Comparison of ENCODE assay signal across 27 cellular contexts in genomic region chr11:121968638-121969037, GRCh38.
DNase-seq lines count a peak whose midpoint lies in the region; ATAC-seq, FAIRE-seq and TF ChIP-seq lines count a peak whose summit lies in the region.
"Had no signal": no experiment of that assay in that cellular context is flagged by ENCODE, and none has a peak within 500 bp of the region (broad histone marks: within the 10 kb centered on the region; RNA-seq: fewer than 3 reads in every experiment).

No MANE protein-coding gene starts in this region.

- H3K27ac ChIP-seq in GM23338 (ENCODE audit: low read depth) = no peak overlapping the region
- H3K27ac ChIP-seq in H1 (ENCODE audit: low read depth, low read length) = no peak overlapping the region
- no peak overlapping the region for H3K27ac ChIP-seq in neural progenitor cell
- H3K27ac ChIP-seq in body of pancreas = no peak overlapping the region
- no peak overlapping the region for H3K27ac ChIP-seq in endodermal cell (ENCODE audit: low read depth, low read length)
- H3K27ac ChIP-seq: A549, SJSA1 had no signal

- WGBS in H1 (ENCODE audit: extremely low coverage in 1 of 2, insufficient coverage in 1 of 2, insufficient read length in 1 of 2, insufficient replicate concordance in 2 of 2, low coverage in 1 of 2, low lambda C conversion rate in 2 of 2, missing lambda C conversion rate in 1 of 2), 2 experiments = 88% methylated on average over 2 of the region's 2 CpGs; no CpG with 5 or more reads in 1 of the 2 experiments
- WGBS in body of pancreas, 2 donors = 75 to 84% methylated on average over 2 of the region's 2 CpGs
- 88 to 100% methylated on average over 1 to 2 of the region's 2 CpGs for WGBS in endodermal cell (ENCODE audit: insufficient coverage in 1 of 2, insufficient read length in 1 of 2), 2 experiments

- H2BK120ac ChIP-seq in H1 (replicated peaks; ENCODE audit: low read depth, low read length) = no peak overlapping the region

- H3K79me2 ChIP-seq in GM23338 (replicated peaks; ENCODE audit: insufficient read depth) (no peaks in the 10 kb centered on the region), H1 (ENCODE audit: control insufficient read depth in 1 of 2, insufficient read depth in 2 of 2, low read length in 2 of 2) (no peaks in the 10 kb centered on the region; a peak in 1 of 4 replicates), neural progenitor cell (ENCODE audit: low read depth) (no peaks in the 10 kb centered on the region)

- no peaks in the 10 kb centered on the region for H4K20me1 ChIP-seq in GM23338 (replicated peaks; ENCODE audit: insufficient read depth)
- H4K20me1 ChIP-seq in H1 (replicated peaks in 1 of 2; ENCODE audit: control insufficient read depth in 1 of 2, insufficient read depth in 2 of 2, low read length in 2 of 2) = no peaks in the 10 kb centered on the region
- no peaks in the 10 kb centered on the region for H4K20me1 ChIP-seq in neural progenitor cell (ENCODE audit: low read depth)

- peaks cover 9% of the 10 kb centered on the region; the same call in 1 of the 2 replicates for H3K9me2 ChIP-seq in GM23338 (ENCODE audit: insufficient read depth)

- no peaks in the 10 kb centered on the region for H3K23me2 ChIP-seq in H1 (ENCODE audit: low read depth, low read length)

- H3K27me3 ChIP-seq in GM23338 (ENCODE audit: insufficient read depth) (no peaks in the 10 kb centered on the region), H1 (replicated peaks in 1 of 4; ENCODE audit: control insufficient read depth in 3 of 4, extremely low read depth in 1 of 4, insufficient read depth in 3 of 4, low read length in 3 of 4) (no peaks in the 10 kb centered on the region), neural progenitor cell (no peaks in the 10 kb centered on the region), body of pancreas (no peaks in the 10 kb centered on the region), endodermal cell (ENCODE audit: control insufficient read depth, insufficient read depth, low read length, poor library complexity, severe bottlenecking) (no peaks in the 10 kb centered on the region)
- H3K27me3 ChIP-seq: SJSA1 had no signal

- no peaks in the 10 kb centered on the region for H3K79me1 ChIP-seq in H1 (ENCODE audit: low read depth, low read length)

- no peak overlapping the region for H3K14ac ChIP-seq in H1 (ENCODE audit: insufficient read length)

- no peak overlapping the region for H3K4ac ChIP-seq in H1 (replicated peaks; ENCODE audit: insufficient read length, low read depth, low read length)

- H3K36me3 ChIP-seq in GM23338 (ENCODE audit: insufficient read depth) (no peaks in the 10 kb centered on the region), H1 (ENCODE audit: control insufficient read depth in 2 of 4, insufficient read depth in 4 of 4, low read length in 3 of 4) (no peaks in the 10 kb centered on the region), neural progenitor cell (no peaks in the 10 kb centered on the region), body of pancreas (replicated peaks in 1 of 2; ENCODE audit: insufficient read depth in 1 of 2, low read depth in 2 of 2) (no peaks in the 10 kb centered on the region), endodermal cell (ENCODE audit: control insufficient read depth, insufficient read depth, low read length) (no peaks in the 10 kb centered on the region)
- H3K36me3 ChIP-seq: SJSA1 had no signal

- H3K4me3 ChIP-seq in GM23338 = no peak overlapping the region
- H3K4me3 ChIP-seq in H1 (ENCODE audit: extremely low read depth in 1 of 4, insufficient read depth in 2 of 4, low read depth in 3 of 4, low read length in 4 of 4) = no peak overlapping the region
- H3K4me3 ChIP-seq in neural progenitor cell = no peak overlapping the region
- no peak overlapping the region for H3K4me3 ChIP-seq in body of pancreas
- H3K4me3 ChIP-seq in endodermal cell (ENCODE audit: low read length) = no peak overlapping the region
- H3K4me3 ChIP-seq: A549, SJSA1 had no signal

- H4K91ac ChIP-seq in H1 (replicated peaks; ENCODE audit: insufficient read length, low read length) = no peak overlapping the region

- POLR2A ChIA-PET in H1 (lab: Charles Lee; ENCODE audit: partially characterized antibody) = no interaction called here
- POLR2A ChIA-PET in naive thymus-derived CD8-positive, alpha-beta T cell (lab: Charles Lee) = no interaction called here

- H3K56ac ChIP-seq in H1 (replicated peaks; ENCODE audit: insufficient read length, low read depth, low read length) = no peak overlapping the region

- H2BK5ac ChIP-seq in H1 (ENCODE audit: low read depth, low read length) = no peak overlapping the region

- no peak for TF ChIP-seq EP300 in H1 (IDR thresholded peaks at IDR 0.05; ENCODE audit: borderline replicate concordance in 1 of 2, low read depth in 2 of 2, low read length in 2 of 2)

- no peak overlapping the region for H3K23ac ChIP-seq in H1 (ENCODE audit: insufficient read length)

- FAIRE-seq in H1 (lab: Jason Lieb, UNC) = no peak
- FAIRE-seq: A549, GM12892, GM19239 had no signal

- H3K9me3 ChIP-seq in H1 (ENCODE audit: insufficient read depth in 2 of 2, low read depth in 1 of 2, low read length in 1 of 2) (no peaks in the 10 kb centered on the region; a peak in 1 of 4 replicates), neural progenitor cell (ENCODE audit: low read depth) (no peaks in the 10 kb centered on the region), body of pancreas (no peaks in the 10 kb centered on the region), endodermal cell (ENCODE audit: control insufficient read depth, low read length) (peaks cover 7% of the 10 kb centered on the region)
- H3K9me3 ChIP-seq: A549, Caco-2, SJSA1 had no signal

- TF ChIP-seq CTCF in GM23338 (conservative IDR thresholded peaks at IDR 0.05; ENCODE audit: low read depth in 2 of 2) (no peak), H1 (IDR thresholded peaks at IDR 0.05; ENCODE audit: control extremely low read depth in 1 of 3, insufficient read depth in 1 of 3, low read depth in 1 of 3, low read length in 3 of 3) (no peak), neural progenitor cell (IDR thresholded peaks at IDR 0.05) (no peak), body of pancreas (IDR thresholded peaks at IDR 0.05) (no peak), endodermal cell (conservative IDR thresholded peaks at IDR 0.05) (no peak)

- intact Hi-C loops in body of pancreas (cut with DNase I) = no loop called here

- H3K4me3 Mint-ChIP-seq in GM23338 = no peak overlapping the region
- H3K4me3 Mint-ChIP-seq in neural progenitor cell = no peak overlapping the region
- H3K4me3 Mint-ChIP-seq in naive thymus-derived CD8-positive, alpha-beta T cell = no peak overlapping the region
- no peak overlapping the region for H3K4me3 Mint-ChIP-seq in endodermal cell
- H3K4me3 Mint-ChIP-seq: CD8-positive, alpha-beta T cell; IgD-negative memory B cell had no signal

- no peak overlapping the region for H4K8ac ChIP-seq in H1 (ENCODE audit: extremely low read depth, insufficient read depth, low read length)

- ATAC-seq in GM23338 (no peak), body of pancreas (no peak)
- no peak for ATAC-seq in naive thymus-derived CD8-positive, alpha-beta T cell
- ATAC-seq: A549; CD8-positive, alpha-beta T cell had no signal

- no peaks in the 10 kb centered on the region for H3F3A ChIP-seq in GM23338 (replicated peaks; ENCODE audit: low read depth)
- H3F3A ChIP-seq in neural progenitor cell (ENCODE audit: low read depth) = no peaks in the 10 kb centered on the region

- H3K9ac ChIP-seq in H1 (replicated peaks in 1 of 4; ENCODE audit: extremely low read depth in 1 of 4, low read depth in 3 of 4, low read length in 3 of 4) = no peak overlapping the region
- H3K9ac ChIP-seq in neural progenitor cell = no peak overlapping the region
- H3K9ac ChIP-seq in endodermal cell (ENCODE audit: extremely low read depth, low read length, poor library complexity, severe bottlenecking) = no peak overlapping the region

- H2AK5ac ChIP-seq in H1 (ENCODE audit: low read depth, low read length) = no peak overlapping the region

- H4K5ac ChIP-seq in H1 (ENCODE audit: insufficient read length, low read depth, low read length) = no peak overlapping the region

- H3K36me3 Mint-ChIP-seq in GM23338 (ENCODE audit: low read depth) (no peaks in the 10 kb centered on the region), neural progenitor cell (no peaks in the 10 kb centered on the region), endodermal cell (ENCODE audit: low read depth) (no peaks in the 10 kb centered on the region)
- peaks cover 0 to 7% (median 0%) of the 10 kb centered on the region in 3 donors for H3K36me3 Mint-ChIP-seq in naive thymus-derived CD8-positive, alpha-beta T cell
- H3K36me3 Mint-ChIP-seq: CD8-positive, alpha-beta T cell; IgD-negative memory B cell had no signal

- H3K4me1 ChIP-seq in GM23338 (ENCODE audit: insufficient read depth) (peaks cover 8% of the 10 kb centered on the region), H1 (replicated peaks in 1 of 4; ENCODE audit: control insufficient read depth in 3 of 4, insufficient read depth in 4 of 4, low read length in 3 of 4) (peaks cover 0 to 3% (median 1%) of the 10 kb centered on the region in 4 experiments; a peak in 2 of 7 replicates), neural progenitor cell (peaks cover 14% of the 10 kb centered on the region), body of pancreas (no peaks in the 10 kb centered on the region), endodermal cell (ENCODE audit: control insufficient read depth, insufficient read depth, low read length) (no peaks in the 10 kb centered on the region)
- H3K4me1 ChIP-seq: Caco-2 had no signal

- no peak for TF ChIP-seq RAD21 in H1 (IDR thresholded peaks at IDR 0.05 in 1 of 2, conservative IDR thresholded peaks at IDR 0.05 in 1 of 2; ENCODE audit: low read depth in 2 of 2, low read length in 2 of 2)

- TF ChIP-seq POLR2A in H1 (IDR thresholded peaks at IDR 0.05; ENCODE audit: control extremely low read depth in 1 of 2, low read depth in 2 of 2, low read length in 2 of 2) (no peak), body of pancreas (IDR thresholded peaks at IDR 0.05) (no peak)

- H2BK12ac ChIP-seq in H1 (ENCODE audit: low read depth, low read length) = no peak overlapping the region

- H3K18ac ChIP-seq in H1 (ENCODE audit: extremely low read depth, low read length) = no peak overlapping the region

- DNase-seq in GM23338 (ENCODE audit: low spot score) = no peak
- DNase-seq in NCI-H1930 (lab: John Stamatoyannopoulos, UW) = peak; percentile 34 to 86
- DNase-seq in H1 (ENCODE audit: low read depth in 1 of 2, low spot score in 2 of 2) = no peak
- DNase-seq in neural progenitor cell (ENCODE audit: low spot score) = no peak
- DNase-seq in body of pancreas = no peak
- no peak for DNase-seq in DMS79 treated with DMSO at 0.1 percent for 48 hours (lab: John Stamatoyannopoulos, UW)
- no peak for DNase-seq in naive thymus-derived CD8-positive, alpha-beta T cell
- DNase-seq in endodermal cell = no peak
- DNase-seq: C1 segment of cervical spinal cord; Caco-2; CD8-positive, alpha-beta T cell; DMS79; GF-D8; H7; NCI-H1092 treated with DMSO at 0.1 percent for 48 hours; NCI-H1436; NCI-H187; NCI-H446; NCI-H524 treated with DMSO at 0.1 percent for 48 hours; NCI-H774; Right ventricle myocardium superior; RPMI8226 had no signal

- H3K27ac Mint-ChIP-seq in GM23338 (no peak overlapping the region), neural progenitor cell (no peak overlapping the region), endodermal cell (no peak overlapping the region)
- no peak overlapping the region for H3K27ac Mint-ChIP-seq in naive thymus-derived CD8-positive, alpha-beta T cell
- H3K27ac Mint-ChIP-seq: CD8-positive, alpha-beta T cell; IgD-negative memory B cell had no signal

- H2BK15ac ChIP-seq in H1 (ENCODE audit: low read length) = no peak overlapping the region

- H3K27me3 Mint-ChIP-seq in GM23338 (ENCODE audit: insufficient read depth, low read depth, poor library complexity) (no peaks in the 10 kb centered on the region), neural progenitor cell (ENCODE audit: insufficient read depth, low read depth) (no peaks in the 10 kb centered on the region), endodermal cell (ENCODE audit: insufficient read depth) (no peaks in the 10 kb centered on the region)
- peaks cover 2 to 48% (median 12%) of the 10 kb centered on the region in 5 donors for H3K27me3 Mint-ChIP-seq in naive thymus-derived CD8-positive, alpha-beta T cell

- H3K4me1 Mint-ChIP-seq in GM23338 = peaks cover 16% of the 10 kb centered on the region
- H3K4me1 Mint-ChIP-seq in neural progenitor cell = peaks cover 7% of the 10 kb centered on the region
- peaks cover 0 to 8% (median 2%) of the 10 kb centered on the region in 4 donors for H3K4me1 Mint-ChIP-seq in naive thymus-derived CD8-positive, alpha-beta T cell
- H3K4me1 Mint-ChIP-seq in endodermal cell = peaks cover 6% of the 10 kb centered on the region
- H3K4me1 Mint-ChIP-seq: IgD-negative memory B cell had no signal

- no peak overlapping the region for H3K4me2 ChIP-seq in GM23338
- no peak overlapping the region for H3K4me2 ChIP-seq in H1 (ENCODE audit: insufficient read depth in 1 of 2, low read depth in 2 of 2, low read length in 2 of 2)
- no peak overlapping the region for H3K4me2 ChIP-seq in neural progenitor cell
- H3K4me2 ChIP-seq: A549 had no signal

- H3K9me3 Mint-ChIP-seq in GM23338 (peaks cover 9% of the 10 kb centered on the region; the same call in 1 of the 3 replicates), neural progenitor cell (peaks cover 11% of the 10 kb centered on the region), endodermal cell (peaks cover 12% of the 10 kb centered on the region)
- H3K9me3 Mint-ChIP-seq in naive thymus-derived CD8-positive, alpha-beta T cell = peaks cover 0 to 20% (median 4%) of the 10 kb centered on the region in 9 donors

- no peak overlapping the region for H2BK20ac ChIP-seq in H1 (ENCODE audit: low read length)

- CTCF ChIA-PET in H1 (lab: Charles Lee; ENCODE audit: partially characterized antibody) = interaction anchor here (1.0 kb wide), 1 partner anchor 234 kb away, joined by 4 read pairs; no protein-coding TSS in a partner anchor

- H2AFZ ChIP-seq in GM23338 (0 out of 2 replicates have a peak overlapping the region, but pooled peaks have one; percentile 63), H1 (ENCODE audit: low read length) (no peak overlapping the region), neural progenitor cell (replicated peaks) (peak overlapping the region; percentile 3)

Comparison
In these comparisons a context has a peak if more than half of its experiments do, and no peak if none do; other contexts are left out.
1. DNase-seq: peak in NCI-H1930 (2 of 2); none in GM23338 (single experiment), H1 (0 of 2), neural progenitor cell (single experiment), body of pancreas (0 of 4), DMS79 treated with DMSO at 0.1 percent for 48 hours (single experiment), naive thymus-derived CD8-positive, alpha-beta T cell (0 of 10) and endodermal cell (single experiment).